In the genomic region with DNA sequence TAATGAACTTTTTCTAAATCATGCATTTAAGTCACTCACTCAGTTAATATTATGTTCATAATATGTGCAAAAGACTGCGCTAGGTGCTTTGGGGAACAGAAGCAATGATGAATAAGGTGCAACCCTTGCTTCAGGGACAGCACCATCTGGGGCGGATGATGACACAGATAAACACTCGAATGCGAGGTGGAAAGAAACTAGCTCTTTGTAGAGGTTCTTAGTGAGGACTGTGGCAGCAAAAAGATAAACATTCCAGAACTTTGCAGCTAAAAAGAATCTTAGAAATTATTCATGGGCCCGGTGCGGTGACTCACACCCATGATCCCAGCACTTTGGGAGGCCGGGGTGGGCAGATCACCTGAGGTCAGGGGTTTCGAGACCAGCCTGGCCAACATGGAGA, we compare ENCODE assay signal across 19 cellular contexts. TPM values are rescaled to one million over a fixed set of nuclear protein-coding genes. Genes with fewer than 3 reads are reported as not detected.
DNase-seq lines count a peak whose midpoint lies in the region; ATAC-seq and TF ChIP-seq lines count a peak whose summit lies in the region.
"Had no signal": no experiment of that assay in that cellular context is flagged by ENCODE, and none has a peak within 500 bp of the region (broad histone marks: within the 10 kb centered on the region; RNA-seq: fewer than 3 reads in every experiment).

No MANE protein-coding gene starts in this region.

- no peak overlapping the region for H3K4me3 ChIP-seq in BLaER1 treated with 17β-estradiol and CSF1 and Interleukin-3, amounts not matched to agents 10 nM and 100 nM
- no peak overlapping the region for H3K4me3 ChIP-seq in choroid plexus epithelial cell (ENCODE audit: low read depth, low read length)
- no peak overlapping the region for H3K4me3 ChIP-seq in psoas muscle
- H3K4me3 ChIP-seq in right atrium auricular region: no peak overlapping the region
- H3K4me3 ChIP-seq: PC-9 had no signal

- peak; percentile 70 for DNase-seq in M059J (ENCODE audit: low read depth)
- peak; percentile 24 for DNase-seq in choroid plexus epithelial cell (ENCODE audit: low read depth)
- no peak for DNase-seq in psoas muscle
- no peak for DNase-seq in islet precursor cell
- no peak for DNase-seq in DMS79 (lab: John Stamatoyannopoulos, UW)
- DNase-seq in right atrium auricular region (ENCODE audit: low spot score): no peak
- DNase-seq: BE2C; CD8-positive, alpha-beta T cell; GF-D8; GOT3; KBM-7; MV-4-11; NCI-H1417 treated with DMSO at 0.1 percent for 48 hours; NCI-H1930; NCI-H226; PC-9 had no signal

- intact Hi-C loops in psoas muscle (cut with DNase I): no loop called here

- H3K9ac ChIP-seq in BLaER1 treated with 17β-estradiol and CSF1 and Interleukin-3, amounts not matched to agents 10 nM and 100 nM: no peak overlapping the region

- ATAC-seq in psoas muscle (no peak), GM21360 (IDR thresholded peaks at IDR 0.05; ENCODE audit: unreplicated experiment) (no peak)
- ATAC-seq: CD8-positive, alpha-beta T cell; HepG2 had no signal

- H3K27me3 ChIP-seq in BLaER1 treated with 17β-estradiol and CSF1 and Interleukin-3, amounts not matched to agents 10 nM and 100 nM: no peaks in the 10 kb centered on the region
- H3K27me3 ChIP-seq in psoas muscle (ENCODE audit: insufficient read depth in 3 of 3, low read length in 2 of 3) (no peaks in the 10 kb centered on the region), right atrium auricular region (no peaks in the 10 kb centered on the region)
- H3K27me3 ChIP-seq: BE2C had no signal

- TF ChIP-seq CTCF in choroid plexus epithelial cell (conservative IDR thresholded peaks at IDR 0.05; ENCODE audit: low read depth, low read length) (no peak), psoas muscle (IDR thresholded peaks at IDR 0.05) (no peak), right atrium auricular region (IDR thresholded peaks at IDR 0.05) (no peak)

- H3K4me2 ChIP-seq in BLaER1 treated with 17β-estradiol and CSF1 and Interleukin-3, amounts not matched to agents 10 nM and 100 nM: peak overlapping the region in 10 of 11 experiments; percentile 40 to 86 (median 64); a peak in 18 of 22 replicates
- H3K4me2 ChIP-seq: PC-9 had no signal

- H4K20me1 ChIP-seq in BLaER1 treated with 17β-estradiol and CSF1 and Interleukin-3, amounts not matched to agents 10 nM and 100 nM: no peaks in the 10 kb centered on the region

- no peaks in the 10 kb centered on the region for H3K9me3 ChIP-seq in BLaER1 treated with 17β-estradiol and CSF1 and Interleukin-3, amounts not matched to agents 10 nM and 100 nM (replicated peaks in 1 of 11)
- H3K9me3 ChIP-seq in psoas muscle (no peaks in the 10 kb centered on the region), right atrium auricular region (no peaks in the 10 kb centered on the region)
- H3K9me3 ChIP-seq: BE2C had no signal

- H3K4me1 ChIP-seq in BLaER1 treated with 17β-estradiol and CSF1 and Interleukin-3, amounts not matched to agents 10 nM and 100 nM: peaks cover 86 to 96% (median 92%) of the 10 kb centered on the region in 10 experiments
- H3K4me1 ChIP-seq in psoas muscle (peaks cover 5% of the 10 kb centered on the region), right atrium auricular region (peaks cover 0 to 7% of the 10 kb centered on the region in 2 donors)

- 91 to 94% (median 92%) methylated on average over 8 of the region's 8 CpGs for WGBS in psoas muscle, 3 donors

- H3K27ac ChIP-seq in BLaER1 treated with 17β-estradiol and CSF1 and Interleukin-3, amounts not matched to agents 10 nM and 100 nM: peak overlapping the region in 3 of 11 experiments; percentile 25 to 68 (median 50); a peak in 4 of 22 replicates
- peak overlapping the region; percentile 67 for H3K27ac ChIP-seq in psoas muscle
- H3K27ac ChIP-seq in right atrium auricular region: no peak overlapping the region
- H3K27ac ChIP-seq: PC-9 had no signal

- H3K36me3 ChIP-seq in BLaER1 treated with 17β-estradiol and CSF1 and Interleukin-3, amounts not matched to agents 10 nM and 100 nM: no peaks in the 10 kb centered on the region
- H3K36me3 ChIP-seq in psoas muscle (ENCODE audit: insufficient read depth in 1 of 2, low read depth in 1 of 2) (no peaks in the 10 kb centered on the region), right atrium auricular region (no peaks in the 10 kb centered on the region)
- H3K36me3 ChIP-seq: BE2C had no signal

RNA-seq across cellular contexts. Expression of a gene that starts 29.7 kb away (rescaled TPM):
- total RNA-seq in M059J (2014; rRNA removed; shearing (Covaris generic)): 15.2 and 15.6 TPM in 2 replicates
- total RNA-seq in psoas muscle: 10 to 100 TPM in 2 of 4 donors, 1 to 10 TPM in 2; 3.6 to 39.2 (median 12.1) TPM
- 10 to 100 TPM in 2 of 3 donors, 1 to 10 TPM in 1; 7.2 to 15.6 (median 10.4) TPM for polyA plus RNA-seq in psoas muscle
- 10 to 100 TPM in 1 of 2 donors, 1 to 10 TPM in 1; 7.0 to 14.2 TPM for total RNA-seq in right atrium auricular region

Comparison
In these comparisons a context has a peak if more than half of its experiments do, and no peak if none do; other contexts are left out.
1. DNase-seq: peak in M059J (single experiment) and choroid plexus epithelial cell (single experiment); none in psoas muscle (0 of 2), islet precursor cell (single experiment), DMS79 (single experiment) and right atrium auricular region (single experiment).